Comparison of ENCODE assay signal across 12 cellular contexts in the genomic region with DNA sequence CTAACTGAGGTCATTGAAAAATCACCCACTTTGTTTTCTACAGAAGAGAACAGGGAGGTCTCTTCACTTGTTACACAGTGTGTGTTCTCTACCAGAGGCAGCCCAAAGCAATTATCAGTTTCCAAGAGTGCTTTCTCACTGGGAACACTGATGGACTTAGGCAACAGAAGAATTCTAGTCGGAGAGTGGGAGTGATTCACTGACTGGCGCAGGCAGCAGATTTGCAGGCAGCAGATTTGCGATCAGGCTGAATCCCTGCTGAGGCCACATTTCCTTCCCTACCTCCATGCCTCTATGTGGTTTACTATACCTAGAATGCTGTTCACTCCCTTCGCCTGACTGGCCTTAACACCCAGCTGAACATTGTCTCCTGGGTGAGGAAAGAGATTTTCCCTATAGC. TPM values are rescaled to one million over a fixed set of nuclear protein-coding genes. Genes with fewer than 3 reads are reported as not detected.
DNase-seq lines count a peak whose midpoint lies in the region; ATAC-seq and TF ChIP-seq lines count a peak whose summit lies in the region.
"Had no signal": no experiment of that assay in that cellular context is flagged by ENCODE, and none has a peak within 500 bp of the region (broad histone marks: within the 10 kb centered on the region; RNA-seq: fewer than 3 reads in every experiment).

No MANE protein-coding gene starts in this region.

- H3K4me1 Mint-ChIP-seq in CD8-positive, alpha-beta T cell (ENCODE audit: low read depth) = peaks cover 62% of the 10 kb centered on the region
- H3K4me1 Mint-ChIP-seq in nephron progenitor cell = peaks cover 12% of the 10 kb centered on the region

- no peak for ATAC-seq in CD8-positive, alpha-beta T cell
- ATAC-seq in HG03097 (IDR thresholded peaks at IDR 0.05; ENCODE audit: low FRiP score, unreplicated experiment) = no peak
- ATAC-seq: gastrocnemius medialis, lower lobe of right lung had no signal

- CTCF ChIA-PET in CD8-positive, alpha-beta T cell (lab: Charles Lee) = interaction anchor here (0.9 to 1.6 kb wide), 2 partner anchors 63 to 322 kb away, joined by 3 to 4 read pairs; no protein-coding TSS in a partner anchor

- no peaks in the 10 kb centered on the region for H3K9me3 ChIP-seq in CD8-positive, alpha-beta T cell (ENCODE audit: low read length)
- no peaks in the 10 kb centered on the region for H3K9me3 ChIP-seq in Karpas-422 (ENCODE audit: low read length)
- H3K9me3 ChIP-seq: gastrocnemius medialis, lower lobe of right lung, SJCRH30 had no signal

- H3K27ac Mint-ChIP-seq in CD8-positive, alpha-beta T cell = peak overlapping the region; percentile 23
- peak overlapping the region; percentile 29 for H3K27ac Mint-ChIP-seq in nephron progenitor cell

- peaks cover 40% of the 10 kb centered on the region for H3K36me3 ChIP-seq in CD8-positive, alpha-beta T cell (ENCODE audit: insufficient read depth, low read length)
- H3K36me3 ChIP-seq in Karpas-422 (ENCODE audit: insufficient read depth, low read length) = peaks cover 20% of the 10 kb centered on the region; the same call in 1 of the 2 replicates
- H3K36me3 ChIP-seq: gastrocnemius medialis had no signal

- no peak overlapping the region for H3K27ac ChIP-seq in CD8-positive, alpha-beta T cell (ENCODE audit: low read depth, low read length)
- H3K27ac ChIP-seq in Karpas-422 (ENCODE audit: low read length) = peak overlapping the region; percentile 23; the same call in 1 of the 2 replicates
- H3K27ac ChIP-seq: gastrocnemius medialis, lower lobe of right lung, SJCRH30 had no signal

- H3K4me3 ChIP-seq in CD8-positive, alpha-beta T cell (ENCODE audit: low read depth, low read length) = no peak overlapping the region
- H3K4me3 ChIP-seq in Karpas-422 (ENCODE audit: low read length) = no peak overlapping the region
- H3K4me3 ChIP-seq: gastrocnemius medialis, lower lobe of right lung, SJCRH30 had no signal

- H3K27me3 ChIP-seq in CD8-positive, alpha-beta T cell (ENCODE audit: insufficient read depth, low read length) = no peaks in the 10 kb centered on the region
- no peaks in the 10 kb centered on the region for H3K27me3 ChIP-seq in Karpas-422 (ENCODE audit: low read length)
- H3K27me3 ChIP-seq: SJCRH30 had no signal

- no peaks in the 10 kb centered on the region for H3K27me3 Mint-ChIP-seq in CD8-positive, alpha-beta T cell (ENCODE audit: low read depth)
- H3K27me3 Mint-ChIP-seq in nephron progenitor cell (ENCODE audit: low read depth, poor library complexity) = peaks cover 3% of the 10 kb centered on the region

- intact Hi-C loops in CD8-positive, alpha-beta T cell (cut with DNase I, micrococcal nuclease) = loop anchor here (2.0 to 10.0 kb wide), 2 partner anchors 57 to 1435 kb away; partner anchors contain the start of gene COMMD8 (in 1 of the 2)

- peaks cover 92% of the 10 kb centered on the region for H3K36me3 Mint-ChIP-seq in CD8-positive, alpha-beta T cell
- peaks cover 76% of the 10 kb centered on the region for H3K36me3 Mint-ChIP-seq in nephron progenitor cell (ENCODE audit: low read depth)

- H3K4me1 ChIP-seq in CD8-positive, alpha-beta T cell (ENCODE audit: insufficient read depth, low read length) = peaks cover 24% of the 10 kb centered on the region
- peaks cover 21% of the 10 kb centered on the region for H3K4me1 ChIP-seq in Karpas-422 (ENCODE audit: low read length)
- H3K4me1 ChIP-seq: gastrocnemius medialis, lower lobe of right lung had no signal

- no peak overlapping the region for H2AFZ ChIP-seq in Karpas-422 (ENCODE audit: low read length)

- TF ChIP-seq CTCF in CD8-positive, alpha-beta T cell (IDR thresholded peaks at IDR 0.05) = no peak
- no peak for TF ChIP-seq CTCF in nephron progenitor cell (IDR thresholded peaks at IDR 0.05)

- no peaks in the 10 kb centered on the region for H4K20me1 ChIP-seq in Karpas-422 (ENCODE audit: insufficient read depth, low read depth, low read length)

- POLR2A ChIA-PET in CD8-positive, alpha-beta T cell (lab: Charles Lee) = no interaction called here

- H3K9me3 Mint-ChIP-seq in CD8-positive, alpha-beta T cell = no peaks in the 10 kb centered on the region
- no peaks in the 10 kb centered on the region for H3K9me3 Mint-ChIP-seq in nephron progenitor cell

- H3K79me2 ChIP-seq in Karpas-422 (ENCODE audit: low read length) = peaks cover 8% of the 10 kb centered on the region

- no peak overlapping the region for H3K4me2 ChIP-seq in Karpas-422 (ENCODE audit: low read depth, low read length, poor library complexity, severe bottlenecking)

- no peaks in the 10 kb centered on the region for H3K9me2 ChIP-seq in Karpas-422 (replicated peaks; ENCODE audit: insufficient read depth, low read length)

- H3K9ac ChIP-seq in Karpas-422 (ENCODE audit: low read length) = no peak overlapping the region

- no peak overlapping the region for H3K4me3 Mint-ChIP-seq in CD8-positive, alpha-beta T cell
- H3K4me3 Mint-ChIP-seq in nephron progenitor cell = no peak overlapping the region

- no peak for DNase-seq in CD8-positive, alpha-beta T cell
- DNase-seq in Karpas-422 = no peak
- DNase-seq in amniotic epithelial cell (ENCODE audit: low read depth) = peak; percentile 88
- no peak for DNase-seq in nephron progenitor cell
- DNase-seq in NCI-H345 (lab: John Stamatoyannopoulos, UW) = no peak
- DNase-seq in NCI-H1092 treated with DMSO at 0.1 percent for 48 hours (lab: John Stamatoyannopoulos, UW) = no peak
- DNase-seq in dedifferentiated amniotic fluid mesenchymal stem cell (ENCODE audit: extremely low spot score) = no peak
- DNase-seq: central memory CD4-positive, alpha-beta T cell; gastrocnemius medialis; lower lobe of right lung; SJCRH30 had no signal

RNA-seq across cellular contexts. Expression of gene OCIAD2, which starts 6.6 kb away (rescaled TPM):
- 10 to 100 TPM; 70.6 to 72.1 TPM for total RNA-seq in CD8-positive, alpha-beta T cell
- total RNA-seq in Karpas-422 (2014; rRNA removed; shearing (Covaris generic); ENCODE audit: low replicate concordance) = 68.1 and 149 TPM in 2 replicates
